ENCODE assay signal across 11 cellular contexts in genomic region chrX:11953615-11954014, GRCh38.
DNase-seq lines count a peak whose midpoint lies in the region; ATAC-seq, FAIRE-seq and TF ChIP-seq lines count a peak whose summit lies in the region.
"Had no signal": no experiment of that assay in that cellular context is flagged by ENCODE, and none has a peak within 500 bp of the region (broad histone marks: within the 10 kb centered on the region; RNA-seq: fewer than 3 reads in every experiment).

No MANE protein-coding gene starts in this region.

- H4K20me1 ChIP-seq in astrocyte (ENCODE audit: insufficient read depth, low read length): no peaks in the 10 kb centered on the region
- H4K20me1 ChIP-seq: BLaER1 treated with 17β-estradiol and CSF1 and Interleukin-3, amounts not matched to agents 10 nM and 100 nM had no signal

- ATAC-seq in A549: peak; percentile 95 to 98
- ATAC-seq in HG03159 (IDR thresholded peaks at IDR 0.05; ENCODE audit: unreplicated experiment): no peak
- ATAC-seq in GM19467 (IDR thresholded peaks at IDR 0.05; ENCODE audit: unreplicated experiment): no peak
- no peak for ATAC-seq in HG03045 (IDR thresholded peaks at IDR 0.05; ENCODE audit: unreplicated experiment)
- ATAC-seq: activated CD4-positive, CD25-positive, alpha-beta regulatory T cell treated with anti-CD3 and anti-CD28 coated beads, Interleukin-2, amount 50 U/mL, for 24 hours had no signal

- H3K4me3 ChIP-seq in A549 (no peak overlapping the region), astrocyte (ENCODE audit: insufficient read depth, low read depth, low read length) (no peak overlapping the region)
- H3K4me3 ChIP-seq: BLaER1 treated with 17β-estradiol and CSF1 and Interleukin-3, amounts not matched to agents 10 nM and 100 nM had no signal

- peaks cover 3% of the 10 kb centered on the region for H3K9me3 Mint-ChIP-seq in astrocyte (ENCODE audit: unreplicated experiment)

- H3K27ac ChIP-seq in A549: peak overlapping the region; percentile 79 to 85
- H3K27ac ChIP-seq in astrocyte (ENCODE audit: low read depth, low read length): peak overlapping the region; percentile 78
- H3K27ac ChIP-seq: BLaER1 treated with 17β-estradiol and CSF1 and Interleukin-3, amounts not matched to agents 10 nM and 100 nM had no signal

- no peak for TF ChIP-seq POLR2A in A549 (IDR thresholded peaks at IDR 0.05; ENCODE audit: low read length)
- TF ChIP-seq POLR2A in GM12892 (IDR thresholded peaks at IDR 0.05; ENCODE audit: low read depth, low read length): no peak

- peak overlapping the region; percentile 18 for H3K9ac ChIP-seq in astrocyte (ENCODE audit: low read length)
- H3K9ac ChIP-seq: BLaER1 treated with 17β-estradiol and CSF1 and Interleukin-3, amounts not matched to agents 10 nM and 100 nM had no signal

- peaks cover 25% of the 10 kb centered on the region for H3K4me1 ChIP-seq in A549
- H3K4me1 ChIP-seq in astrocyte (ENCODE audit: insufficient read depth, low read length): peaks cover 25% of the 10 kb centered on the region

- DNase-seq in A549 (ENCODE audit: low read depth in 1 of 2, low spot score in 1 of 2) (peak; percentile 62 to 95), HK-2 (ENCODE audit: unreplicated experiment) (peak; percentile 47), astrocyte (ENCODE audit: low read depth) (peak; percentile 93), iris pigment epithelial cell (ENCODE audit: low read depth) (peak; percentile 95), GM12892 (ENCODE audit: insufficient read length) (no peak)

- TF ChIP-seq RAD21 in A549 (conservative IDR thresholded peaks at IDR 0.05 in 1 of 2, IDR thresholded peaks at IDR 0.05 in 1 of 2): peak; percentile 14 to 45; a peak in 4 of 5 replicates

- H3K4me2 ChIP-seq in A549: peak overlapping the region; percentile 68
- H3K4me2 ChIP-seq in astrocyte (ENCODE audit: low read length): peak overlapping the region; percentile 57
- H3K4me2 ChIP-seq: BLaER1 treated with 17β-estradiol and CSF1 and Interleukin-3, amounts not matched to agents 10 nM and 100 nM had no signal

- H3K27ac Mint-ChIP-seq in astrocyte (ENCODE audit: unreplicated experiment): peak overlapping the region; percentile 96

- no peaks in the 10 kb centered on the region; the same call in 2 of the 3 replicates for H3K9me3 ChIP-seq in A549
- H3K9me3 ChIP-seq in astrocyte (ENCODE audit: insufficient read depth, low read depth, low read length): no peaks in the 10 kb centered on the region

- no peaks in the 10 kb centered on the region for H3K27me3 ChIP-seq in astrocyte (ENCODE audit: insufficient read depth, low read length)

- peak overlapping the region; percentile 29 for H3K4me3 Mint-ChIP-seq in astrocyte (ENCODE audit: unreplicated experiment)

- H3K79me2 ChIP-seq in astrocyte (ENCODE audit: insufficient read depth, low read length): no peaks in the 10 kb centered on the region

- peaks cover 18% of the 10 kb centered on the region for H3K4me1 Mint-ChIP-seq in astrocyte (ENCODE audit: low read depth, unreplicated experiment)

- peak; percentile 55 to 79; a peak in 3 of 5 replicates for TF ChIP-seq EP300 in A549 (IDR thresholded peaks at IDR 0.05)

- TF ChIP-seq CTCF in A549 (IDR thresholded peaks at IDR 0.05) (no peak), astrocyte (IDR thresholded peaks at IDR 0.05; ENCODE audit: insufficient read depth, low read depth, low read length) (no peak)

- H3K36me3 ChIP-seq in astrocyte (ENCODE audit: insufficient read depth, low read length): no peaks in the 10 kb centered on the region
- H3K36me3 ChIP-seq: BLaER1 treated with 17β-estradiol and CSF1 and Interleukin-3, amounts not matched to agents 10 nM and 100 nM had no signal

- FAIRE-seq in A549 (lab: Jason Lieb, UNC): no peak
- no peak for FAIRE-seq in astrocyte (lab: Jason Lieb, UNC)
- FAIRE-seq in GM12892 (lab: Jason Lieb, UNC): no peak
- FAIRE-seq: H1 had no signal

- WGBS in A549 (ENCODE audit: missing lambda C conversion rate): 0% methylated on average over 2 of the region's 2 CpGs

- no peaks in the 10 kb centered on the region for H3K36me3 Mint-ChIP-seq in astrocyte (ENCODE audit: low read depth, unreplicated experiment)

- no peak overlapping the region for H2AFZ ChIP-seq in astrocyte (ENCODE audit: low read depth, low read length)

- no peaks in the 10 kb centered on the region for H3K27me3 Mint-ChIP-seq in astrocyte (ENCODE audit: low read depth, unreplicated experiment)

- CTCF ChIA-PET in A549 (lab: Yijun Ruan, JAX): interaction anchor here (0.9 to 1.2 kb wide), 2 partner anchors 14 to 166 kb away, joined by 3 read pairs; no protein-coding TSS in a partner anchor

- POLR2A ChIA-PET in A549 (lab: Yijun Ruan, JAX): no interaction called here

TF ChIP-seq in A549, 52 proteins besides CTCF, POLR2A, EP300 and RAD21 (continues in another document):
- TF ChIP-seq EHMT2 (IDR thresholded peaks at IDR 0.05; ENCODE audit: low read depth): no peak
- peak; percentile 85 for TF ChIP-seq JUNB (IDR thresholded peaks at IDR 0.05)
- TF ChIP-seq ZNF302 (CRISPR knock-in tag; IDR thresholded peaks at IDR 0.05): no peak
- peak in 1 of 2 experiments; percentile 65; a peak in 2 of 5 replicates for TF ChIP-seq JUN (IDR thresholded peaks at IDR 0.05)
- TF ChIP-seq HEYL (CRISPR knock-in tag; IDR thresholded peaks at IDR 0.05): no peak
- TF ChIP-seq HOXB13 (CRISPR knock-in tag; IDR thresholded peaks at IDR 0.05; ENCODE audit: low read depth): no peak
- TF ChIP-seq NPAS2 (CRISPR knock-in tag; IDR thresholded peaks at IDR 0.05; ENCODE audit: borderline replicate concordance): no peak
- no peak for TF ChIP-seq KDM1A (IDR thresholded peaks at IDR 0.05; ENCODE audit: low read depth)
- peak; percentile 53; the same call in 1 of the 2 replicates for TF ChIP-seq FOXS1 (CRISPR knock-in tag; IDR thresholded peaks at IDR 0.05)
- no peak for TF ChIP-seq CHD2 (IDR thresholded peaks at IDR 0.05; ENCODE audit: low read length, partially characterized antibody)
- peak; percentile 87; the same call in 1 of the 2 replicates for TF ChIP-seq GATA3 (IDR thresholded peaks at IDR 0.05; ENCODE audit: borderline replicate concordance)
- no peak for TF ChIP-seq ESRRA (IDR thresholded peaks at IDR 0.05; ENCODE audit: borderline replicate concordance, low read length)
- no peak for TF ChIP-seq RARB (CRISPR knock-in tag; IDR thresholded peaks at IDR 0.05)
- no peak for TF ChIP-seq MYC (IDR thresholded peaks at IDR 0.05; ENCODE audit: borderline replicate concordance, low read length)
- peak in 1 of 2 experiments; percentile 53; a peak in 1 of 4 replicates for TF ChIP-seq CEBPB (IDR thresholded peaks at IDR 0.05)
- TF ChIP-seq TFCP2L1 (CRISPR knock-in tag; IDR thresholded peaks at IDR 0.05): no peak
- no peak for TF ChIP-seq ZSCAN20 (CRISPR knock-in tag; IDR thresholded peaks at IDR 0.05)
- TF ChIP-seq RNF2 (IDR thresholded peaks at IDR 0.05; ENCODE audit: borderline replicate concordance, low read depth): no peak
- no peak for TF ChIP-seq POLR2AphosphoS2 (conservative IDR thresholded peaks at IDR 0.05; ENCODE audit: low read length)
- TF ChIP-seq, protein P1, sequence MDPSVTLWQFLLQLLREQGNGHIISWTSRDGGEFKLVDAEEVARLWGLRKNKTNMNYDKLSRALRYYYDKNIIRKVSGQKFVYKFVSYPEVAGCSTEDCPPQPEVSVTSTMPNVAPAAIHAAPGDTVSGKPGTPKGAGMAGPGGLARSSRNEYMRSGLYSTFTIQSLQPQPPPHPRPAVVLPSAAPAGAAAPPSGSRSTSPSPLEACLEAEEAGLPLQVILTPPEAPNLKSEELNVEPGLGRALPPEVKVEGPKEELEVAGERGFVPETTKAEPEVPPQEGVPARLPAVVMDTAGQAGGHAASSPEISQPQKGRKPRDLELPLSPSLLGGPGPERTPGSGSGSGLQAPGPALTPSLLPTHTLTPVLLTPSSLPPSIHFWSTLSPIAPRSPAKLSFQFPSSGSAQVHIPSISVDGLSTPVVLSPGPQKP (IDR thresholded peaks at IDR 0.05; ENCODE audit: low read depth, low read length): no peak
- no peak for TF ChIP-seq ZFP36 (IDR thresholded peaks at IDR 0.05; ENCODE audit: borderline replicate concordance, partially characterized antibody)
- TF ChIP-seq FOSB (CRISPR knock-in tag; IDR thresholded peaks at IDR 0.05): no peak
- no peak for TF ChIP-seq NR3C1 (IDR thresholded peaks at IDR 0.05)
- TF ChIP-seq HOXA7 (CRISPR knock-in tag; IDR thresholded peaks at IDR 0.05): no peak
- TF ChIP-seq, protein P2, sequence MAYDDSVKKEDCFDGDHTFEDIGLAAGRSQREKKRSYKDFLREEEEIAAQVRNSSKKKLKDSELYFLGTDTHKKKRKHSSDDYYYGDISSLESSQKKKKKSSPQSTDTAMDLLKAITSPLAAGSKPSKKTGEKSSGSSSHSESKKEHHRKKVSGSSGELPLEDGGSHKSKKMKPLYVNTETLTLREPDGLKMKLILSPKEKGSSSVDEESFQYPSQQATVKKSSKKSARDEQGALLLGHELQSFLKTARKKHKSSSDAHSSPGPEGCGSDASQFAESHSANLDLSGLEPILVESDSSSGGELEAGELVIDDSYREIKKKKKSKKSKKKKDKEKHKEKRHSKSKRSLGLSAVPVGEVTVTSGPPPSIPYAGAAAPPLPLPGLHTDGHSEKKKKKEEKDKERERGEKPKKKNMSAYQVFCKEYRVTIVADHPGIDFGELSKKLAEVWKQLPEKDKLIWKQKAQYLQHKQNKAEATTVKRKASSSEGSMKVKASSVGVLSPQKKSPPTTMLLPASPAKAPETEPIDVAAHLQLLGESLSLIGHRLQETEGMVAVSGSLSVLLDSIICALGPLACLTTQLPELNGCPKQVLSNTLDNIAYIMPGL (CRISPR knock-in tag; IDR thresholded peaks at IDR 0.05; ENCODE audit: borderline replicate concordance): no peak
- no peak for TF ChIP-seq PHF8 (IDR thresholded peaks at IDR 0.05; ENCODE audit: borderline replicate concordance, low read depth)
- no peak for TF ChIP-seq ATOH8 (CRISPR knock-in tag; IDR thresholded peaks at IDR 0.05; ENCODE audit: low read depth)
- TF ChIP-seq, protein P3, sequence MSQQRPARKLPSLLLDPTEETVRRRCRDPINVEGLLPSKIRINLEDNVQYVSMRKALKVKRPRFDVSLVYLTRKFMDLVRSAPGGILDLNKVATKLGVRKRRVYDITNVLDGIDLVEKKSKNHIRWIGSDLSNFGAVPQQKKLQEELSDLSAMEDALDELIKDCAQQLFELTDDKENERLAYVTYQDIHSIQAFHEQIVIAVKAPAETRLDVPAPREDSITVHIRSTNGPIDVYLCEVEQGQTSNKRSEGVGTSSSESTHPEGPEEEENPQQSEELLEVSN (IDR thresholded peaks at IDR 0.05; ENCODE audit: borderline replicate concordance, low read depth): no peak

Comparison
In these comparisons a context has a peak if more than half of its experiments do, and no peak if none do; other contexts are left out.
1. ATAC-seq: peak in A549 (2 of 2); none in HG03159 (single experiment), GM19467 (single experiment) and HG03045 (single experiment).